ENCODE assay signal across 21 cellular contexts in genomic region chr17:40623419-40624217, GRCh38. TPM values are rescaled to one million over a fixed set of nuclear protein-coding genes. Genes with fewer than 3 reads are reported as not detected.
"Had no signal": no experiment of that assay in that cellular context is flagged by ENCODE, and none has a peak within 500 bp of the region (broad histone marks: within the 10 kb centered on the region; RNA-seq: fewer than 3 reads in every experiment).

No MANE protein-coding gene starts in this region.

- DNase-seq: activated CD4-positive, CD25-positive, alpha-beta regulatory T cell; activated effector memory CD4-positive, alpha-beta T cell treated with Interleukin-2 at 50 U/mL for 16 hours; activated naive CD8-positive, alpha-beta T cell treated with anti-CD3 and anti-CD28 coated beads, Interleukin-2, amount 10 ng/mL, durations not matched to agents 7 days and 5 days; aorta; dorsolateral prefrontal cortex; left cardiac atrium; lower lobe of right lung; midbrain; stimulated activated CD4-positive, alpha-beta T cell treated with anti-CD3 and anti-CD28 coated beads, Interleukin-4, amount 100 ng/mL, for 4 hours; thyroid gland had no signal

- H3K9me3 Mint-ChIP-seq: activated CD4-positive, alpha-beta T cell treated with anti-CD3 and anti-CD28 coated beads, Interleukin-2, amount 10 ng/mL, durations not matched to agents 7 days and 5 days; activated naive CD8-positive, alpha-beta T cell treated with anti-CD3 and anti-CD28 coated beads, Interleukin-2, amount 10 ng/mL, durations not matched to agents 7 days and 5 days had no signal

- H3K27me3 Mint-ChIP-seq: activated CD4-positive, alpha-beta T cell treated with anti-CD3 and anti-CD28 coated beads, Interleukin-2, amount 10 ng/mL, durations not matched to agents 7 days and 5 days; activated naive CD8-positive, alpha-beta T cell treated with anti-CD3 and anti-CD28 coated beads, Interleukin-2, amount 10 ng/mL, durations not matched to agents 7 days and 5 days had no signal

- FAIRE-seq: endometrium, TTC549, urothelium cell line had no signal

- ATAC-seq: esophagus mucosa, left cardiac atrium, lower lobe of right lung had no signal

- H3K27ac Mint-ChIP-seq: activated naive CD8-positive, alpha-beta T cell treated with anti-CD3 and anti-CD28 coated beads, Interleukin-2, amount 10 ng/mL, durations not matched to agents 7 days and 5 days had no signal

- H3K9me3 ChIP-seq: breast epithelium, lower lobe of right lung, neutrophil, right atrium auricular region, thyroid gland had no signal

RNA-seq across cellular contexts. Expression of gene KRT222, which starts 41.4 kb away (rescaled TPM):
- total RNA-seq: activated CD4-positive, alpha-beta T cell treated with anti-CD3 and anti-CD28 coated beads, Interleukin-2, amount 10 ng/mL, durations not matched to agents 7 days and 5 days; activated CD8-positive, alpha-beta memory T cell treated with anti-CD3 and anti-CD28 coated beads for 36 hours; activated naive CD8-positive, alpha-beta T cell treated with anti-CD3 and anti-CD28 coated beads, Interleukin-2, amount 10 ng/mL, durations not matched to agents 7 days and 5 days; chondrocyte; fibroblast of villous mesenchyme had no signal

RNA-seq across cellular contexts. Expression of gene CCR7, which starts 58.3 kb away (rescaled TPM):
- total RNA-seq: chondrocyte, fibroblast of villous mesenchyme had no signal
